In genomic region chr1:153547560-153548551, GRCh38 we compare ENCODE assay signal across 1 cellular context.
TF ChIP-seq lines count a peak whose summit lies in the region.

No MANE protein-coding gene starts in this region.

TF ChIP-seq in IMR-90, 13 proteins besides CTCF, POLR2A, EP300 and RAD21 (continued from another document):
- TF ChIP-seq CEBPB (IDR thresholded peaks at IDR 0.05; ENCODE audit: low read depth, low read length) (no peak), CHD1 (IDR thresholded peaks at IDR 0.05; ENCODE audit: low read depth, low read length) (no peak), FOS (IDR thresholded peaks at IDR 0.05; ENCODE audit: low read depth, low read length) (no peak), MAZ (IDR thresholded peaks at IDR 0.05; ENCODE audit: borderline replicate concordance, low read depth, low read length) (no peak), RFX5 (IDR thresholded peaks at IDR 0.05; ENCODE audit: low read depth, low read length) (no peak), ELK1 (IDR thresholded peaks at IDR 0.05; ENCODE audit: borderline replicate concordance, low read depth, low read length) (no peak), NFE2L2 (IDR thresholded peaks at IDR 0.05; ENCODE audit: low read depth, low read length) (no peak), SMC3 (IDR thresholded peaks at IDR 0.05; ENCODE audit: low read depth, low read length) (no peak)
TF ChIP-seq in IMR-90: peak in this region for 0.
